13 cellular contexts compared by ENCODE assay signal in genomic region chr2:173881466-173881865, GRCh38.
DNase-seq lines count a peak whose midpoint lies in the region; ATAC-seq, FAIRE-seq and TF ChIP-seq lines count a peak whose summit lies in the region.
"Had no signal": no experiment of that assay in that cellular context is flagged by ENCODE, and none has a peak within 500 bp of the region (broad histone marks: within the 10 kb centered on the region; RNA-seq: fewer than 3 reads in every experiment).

No MANE protein-coding gene starts in this region.

- H3K4me3 ChIP-seq in A673 (ENCODE audit: low read depth, low read length, poor library complexity, severe bottlenecking), result no peak overlapping the region
- no peak overlapping the region for H3K4me3 ChIP-seq in endothelial cell of umbilical vein (replicated peaks in 1 of 3; ENCODE audit: insufficient read depth in 1 of 3, low read depth in 1 of 3, low read length in 3 of 3)
- H3K4me3 ChIP-seq: neural progenitor cell had no signal

- H3K9me3 Mint-ChIP-seq in progenitor cell of endocrine pancreas (ENCODE audit: low read depth), result peaks cover 4% of the 10 kb centered on the region
- H3K9me3 Mint-ChIP-seq: activated naive CD4-positive, alpha-beta T cell treated with anti-CD3 and anti-CD28 coated beads, Interleukin-2, amount 50 U/mL, for 24 hours; stimulated activated naive CD8-positive, alpha-beta T cell treated with anti-CD3 and anti-CD28 coated beads, Interleukin-15, amount 100 ng/mL, for 72 hours had no signal

- no peak overlapping the region for H3K27ac Mint-ChIP-seq in progenitor cell of endocrine pancreas
- H3K27ac Mint-ChIP-seq: activated naive CD4-positive, alpha-beta T cell treated with anti-CD3 and anti-CD28 coated beads, Interleukin-2, amount 50 U/mL, for 24 hours; neural progenitor cell; stimulated activated naive CD8-positive, alpha-beta T cell treated with anti-CD3 and anti-CD28 coated beads, Interleukin-15, amount 100 ng/mL, for 72 hours had no signal

- dilution Hi-C loops in endothelial cell of umbilical vein (cut with MboI; ENCODE audit: extremely low pct_ligation_motif_present, low sequenced_read_pairs), result no loop called here

- no peaks in the 10 kb centered on the region for H3K4me1 Mint-ChIP-seq in progenitor cell of endocrine pancreas (ENCODE audit: low read depth)
- H3K4me1 Mint-ChIP-seq: activated naive CD4-positive, alpha-beta T cell treated with anti-CD3 and anti-CD28 coated beads, Interleukin-2, amount 50 U/mL, for 24 hours; neural progenitor cell; stimulated activated naive CD8-positive, alpha-beta T cell treated with anti-CD3 and anti-CD28 coated beads, Interleukin-15, amount 100 ng/mL, for 72 hours had no signal

- H3K27ac ChIP-seq in A673 (ENCODE audit: low read depth, low read length, poor library complexity, severe bottlenecking) (no peak overlapping the region), endothelial cell of umbilical vein (ENCODE audit: insufficient read depth, low read depth, low read length) (no peak overlapping the region)
- H3K27ac ChIP-seq: neural progenitor cell had no signal

- peaks cover 21% of the 10 kb centered on the region for H3K27me3 Mint-ChIP-seq in progenitor cell of endocrine pancreas

- TF ChIP-seq CTCF in A673 (conservative IDR thresholded peaks at IDR 0.05; ENCODE audit: low read depth, low read length) (no peak), endothelial cell of umbilical vein (IDR thresholded peaks at IDR 0.05; ENCODE audit: extremely low read depth in 1 of 2, insufficient read depth in 1 of 2, low read depth in 1 of 2, low read length in 2 of 2) (no peak), progenitor cell of endocrine pancreas (IDR thresholded peaks at IDR 0.05; ENCODE audit: unreplicated experiment) (no peak)

- no peak for FAIRE-seq in endothelial cell of umbilical vein (lab: Jason Lieb, UNC)
- FAIRE-seq: keratinocyte had no signal

- no peaks in the 10 kb centered on the region for H3K9me1 ChIP-seq in endothelial cell of umbilical vein (replicated peaks; ENCODE audit: control insufficient read depth, extremely low read depth, insufficient read depth, low read length)

- no TSS peak for BruUV-seq in A673 (replicated peaks; lab: Mats Ljungman, UMichigan)
- no TSS peak for BruUV-seq in endothelial cell of umbilical vein (replicated peaks; lab: Mats Ljungman, UMichigan)

- TF ChIP-seq POLR2A in endothelial cell of umbilical vein (IDR thresholded peaks at IDR 0.05; ENCODE audit: low read depth, low read length), result no peak

- no peaks in the 10 kb centered on the region for H3K27me3 ChIP-seq in A673 (replicated peaks; ENCODE audit: insufficient read depth, low read depth, low read length, poor library complexity)
- peaks cover 18 to 27% of the 10 kb centered on the region in 2 experiments for H3K27me3 ChIP-seq in endothelial cell of umbilical vein (ENCODE audit: control insufficient read depth in 2 of 2, insufficient read depth in 2 of 2, low read length in 2 of 2)
- H3K27me3 ChIP-seq: neural progenitor cell had no signal

- peak; percentile 63 for DNase-seq in A673 (ENCODE audit: low spot score)
- DNase-seq in GF-D8 (lab: John Stamatoyannopoulos, UW), result peak; percentile 46
- DNase-seq in NCI-H510A treated with DMSO at 0.1 percent for 48 hours (lab: John Stamatoyannopoulos, UW), result peak; percentile 99
- peak; percentile 49 for DNase-seq in endothelial cell of umbilical vein (ENCODE audit: low read depth, low spot score)
- DNase-seq in progenitor cell of endocrine pancreas (ENCODE audit: low spot score, unreplicated experiment), result no peak
- DNase-seq in UCSD-AML1 (lab: John Stamatoyannopoulos, UW; ENCODE audit: unreplicated experiment), result no peak
- DNase-seq: activated CD4-positive, alpha-beta T cell treated with anti-CD3 and anti-CD28 coated beads for 48 hours; stimulated activated naive CD8-positive, alpha-beta T cell treated with anti-CD3 and anti-CD28 coated beads, Interleukin-15, amount 100 ng/mL, for 72 hours had no signal

- no peaks in the 10 kb centered on the region for H4K20me1 ChIP-seq in endothelial cell of umbilical vein (replicated peaks; ENCODE audit: control insufficient read depth, extremely low read depth, insufficient read depth, low read length)

- no peaks in the 10 kb centered on the region for H3K79me2 ChIP-seq in endothelial cell of umbilical vein (ENCODE audit: control insufficient read depth, insufficient read depth, low read length)

- no peak for ATAC-seq in HG02981 (IDR thresholded peaks at IDR 0.05; ENCODE audit: unreplicated experiment)
- no peak for ATAC-seq in HG02763 (IDR thresholded peaks at IDR 0.05; ENCODE audit: unreplicated experiment)
- ATAC-seq: stimulated activated naive CD8-positive, alpha-beta T cell treated with anti-CD3 and anti-CD28 coated beads, Interleukin-15, amount 100 ng/mL, for 72 hours had no signal

- no peak overlapping the region for H3K4me3 Mint-ChIP-seq in progenitor cell of endocrine pancreas (ENCODE audit: low read depth)
- H3K4me3 Mint-ChIP-seq: activated naive CD4-positive, alpha-beta T cell treated with anti-CD3 and anti-CD28 coated beads, Interleukin-2, amount 50 U/mL, for 24 hours; neural progenitor cell; stimulated activated naive CD8-positive, alpha-beta T cell treated with anti-CD3 and anti-CD28 coated beads, Interleukin-15, amount 100 ng/mL, for 72 hours had no signal

- POLR2A ChIA-PET in A673 (lab: Charles Lee; ENCODE audit: low non-redundant PET), result interaction anchor here (0.5 kb wide), 1 partner anchor 1311 kb away, joined by 3 read pairs; no protein-coding TSS in a partner anchor
- POLR2A ChIA-PET in endothelial cell of umbilical vein (lab: Charles Lee), result no interaction called here

- H3K4me2 ChIP-seq in endothelial cell of umbilical vein (ENCODE audit: insufficient read depth, low read length), result no peak overlapping the region
- H3K4me2 ChIP-seq: neural progenitor cell had no signal

- H3K4me1 ChIP-seq in A673 (ENCODE audit: insufficient read depth, low read length, poor library complexity, severe bottlenecking), result peaks cover 9% of the 10 kb centered on the region
- no peaks in the 10 kb centered on the region for H3K4me1 ChIP-seq in endothelial cell of umbilical vein (ENCODE audit: control insufficient read depth, extremely low read depth, insufficient read depth, low read length)
- H3K4me1 ChIP-seq: neural progenitor cell had no signal

- no peaks in the 10 kb centered on the region for H3K36me3 ChIP-seq in A673 (ENCODE audit: insufficient read depth, low read length, poor library complexity, severe bottlenecking)
- H3K36me3 ChIP-seq in endothelial cell of umbilical vein (ENCODE audit: control insufficient read depth in 2 of 2, extremely low read depth in 1 of 2, insufficient read depth in 2 of 2, low read length in 2 of 2), result no peaks in the 10 kb centered on the region
- H3K36me3 ChIP-seq: neural progenitor cell had no signal

- H3K36me3 Mint-ChIP-seq in progenitor cell of endocrine pancreas (ENCODE audit: insufficient read depth), result no peaks in the 10 kb centered on the region
- H3K36me3 Mint-ChIP-seq: activated naive CD4-positive, alpha-beta T cell treated with anti-CD3 and anti-CD28 coated beads, Interleukin-2, amount 50 U/mL, for 24 hours had no signal

- H3K9ac ChIP-seq in endothelial cell of umbilical vein (replicated peaks; ENCODE audit: extremely low read depth, insufficient read depth, low read length), result no peak overlapping the region
- H3K9ac ChIP-seq: neural progenitor cell had no signal

- CTCF ChIA-PET in A673 (lab: Charles Lee) (no interaction called here), endothelial cell of umbilical vein (lab: Charles Lee) (interaction anchor here (0.8 to 3.7 kb wide), 3 partner anchors 460 to 479 kb away, joined by 3 to 52 read pairs (median 3); no protein-coding TSS in a partner anchor)

- intact Hi-C loops in A673 (cut with micrococcal nuclease; ENCODE audit: unreplicated experiment), result no loop called here
- intact Hi-C loops in endothelial cell of umbilical vein (cut with micrococcal nuclease), result loop anchor here (5.0 to 10.0 kb wide), 2 partner anchors 253 to 479 kb away; no protein-coding TSS in a partner anchor

- H3K9me3 ChIP-seq in A673 (ENCODE audit: low read depth, low read length, poor library complexity, severe bottlenecking) (peaks cover 4% of the 10 kb centered on the region), endothelial cell of umbilical vein (replicated peaks; ENCODE audit: control insufficient read depth, insufficient read depth, low read length) (no peaks in the 10 kb centered on the region)

- no peak overlapping the region for H2AFZ ChIP-seq in endothelial cell of umbilical vein (ENCODE audit: low read depth, low read length)
- H2AFZ ChIP-seq: neural progenitor cell had no signal

TF ChIP-seq in endothelial cell of umbilical vein, 7 proteins besides CTCF, POLR2A, EP300 and RAD21:
- TF ChIP-seq MAX (IDR thresholded peaks at IDR 0.05; ENCODE audit: insufficient read depth, insufficient read length) (no peak), JUN (IDR thresholded peaks at IDR 0.05; ENCODE audit: borderline replicate concordance, insufficient read depth, insufficient read length, low read depth) (no peak), GATA2 (IDR thresholded peaks at IDR 0.05; ENCODE audit: insufficient read depth, insufficient read length, low read depth, low read length) (no peak), MYC (IDR thresholded peaks at IDR 0.05; ENCODE audit: low read depth, low read length) (no peak), EZH2 (IDR thresholded peaks at IDR 0.05; ENCODE audit: borderline replicate concordance, low read depth, low read length, severe bottlenecking) (no peak), POLR2AphosphoS5 (IDR thresholded peaks at IDR 0.05; ENCODE audit: insufficient read depth, low read depth, low read length) (no peak), FOS (IDR thresholded peaks at IDR 0.05; ENCODE audit: borderline replicate concordance, insufficient read depth, low read length) (no peak)

Comparison
In these comparisons a context has a peak if more than half of its experiments do, and no peak if none do; other contexts are left out.
1. DNase-seq: peak in A673 (single experiment), GF-D8 (single experiment), NCI-H510A treated with DMSO at 0.1 percent for 48 hours (single experiment) and endothelial cell of umbilical vein (single experiment); none in progenitor cell of endocrine pancreas (single experiment) and UCSD-AML1 (single experiment).